In the genomic region with DNA sequence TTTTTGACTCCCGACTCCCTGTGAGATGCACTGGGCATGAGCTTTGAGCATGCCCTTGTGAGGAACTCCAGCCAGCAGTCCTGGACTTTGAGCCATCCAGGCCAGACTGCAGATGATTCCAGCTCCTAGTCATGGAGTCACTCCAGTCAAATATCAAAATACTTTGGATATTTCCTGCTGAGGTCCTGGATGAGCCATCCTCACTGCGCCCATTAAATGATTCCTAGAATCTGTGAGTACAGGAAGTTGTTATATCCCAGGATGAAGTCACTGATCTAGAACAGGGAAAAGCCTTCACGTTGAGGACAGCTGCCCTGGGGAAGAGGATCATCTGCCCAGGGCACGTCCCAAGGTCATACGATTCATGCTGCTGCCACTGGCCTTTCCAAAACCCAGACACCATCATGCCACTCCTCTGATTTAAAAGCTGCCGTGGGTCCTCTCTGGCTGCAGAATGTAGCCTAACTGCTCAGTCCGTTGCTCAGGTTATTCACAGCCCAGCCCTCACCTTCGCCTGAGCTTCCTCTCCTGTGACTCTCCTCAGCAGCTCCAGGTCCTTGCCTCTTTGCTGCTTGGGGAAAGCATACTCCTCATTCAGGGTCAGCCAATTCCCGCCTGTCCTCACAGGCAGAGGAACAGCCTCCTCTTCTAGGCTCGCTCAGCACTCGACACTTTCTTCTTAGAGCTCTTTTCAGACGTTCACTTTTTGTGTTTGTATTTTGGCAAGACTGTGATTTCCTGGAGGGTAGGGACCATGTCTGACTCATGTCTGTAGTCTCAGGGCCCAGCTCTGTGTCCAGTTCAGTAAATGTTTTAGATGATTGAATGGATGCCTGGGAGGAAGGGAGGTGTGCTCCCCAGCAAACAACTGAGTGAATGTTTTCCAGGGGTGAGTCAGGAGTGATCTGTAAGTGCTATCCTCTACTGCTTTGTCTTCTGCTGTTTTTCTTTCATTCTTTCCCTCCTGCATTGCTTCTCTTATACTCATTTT, we compare ENCODE assay signal across 16 cellular contexts.
A peak's percentile ranks its signal among the peaks of the same experiment; 100 is the strongest.
DNase-seq lines count a peak whose midpoint lies in the region; ATAC-seq and TF ChIP-seq lines count a peak whose summit lies in the region.
"Had no signal": no experiment of that assay in that cellular context is flagged by ENCODE, and none has a peak within 500 bp of the region (broad histone marks: within the 10 kb centered on the region; RNA-seq: fewer than 3 reads in every experiment).

No MANE protein-coding gene starts in this region.

- no peak overlapping the region for H2AFZ ChIP-seq in hepatocyte

- peak; percentile 81 for DNase-seq in Caki2 (ENCODE audit: low read depth)
- DNase-seq in MG63: peak; percentile 77
- DNase-seq in epithelial cell of prostate (ENCODE audit: low read depth, low spot score): peak; percentile 34
- DNase-seq in mesothelial cell of epicardium (ENCODE audit: low spot score in 2 of 2, unreplicated experiment in 2 of 2): no peak
- DNase-seq in hepatocyte (ENCODE audit: low spot score): no peak
- DNase-seq in NCI-H748 treated with DMSO at 0.1 percent for 48 hours (lab: John Stamatoyannopoulos, UW): no peak
- DNase-seq: activated B cell treated with CpG ODN at 0.5 μM for 24 hours; activated T-cell treated with anti-CD3 and anti-CD28 coated beads, Interleukin-2, amount 50 U/mL, for 1 hour; foreskin fibroblast; KG1; posterior cingulate gyrus had no signal

- H3K27me3 ChIP-seq in MG63: no peaks in the 10 kb centered on the region; the same call in 1 of the 2 replicates
- H3K27me3 ChIP-seq in hepatocyte: no peaks in the 10 kb centered on the region
- H3K27me3 ChIP-seq: suprapubic skin had no signal

- in situ Hi-C loops in Caki2 (cut with HindIII; ENCODE audit: low pct_unique_long_range_greater_than_20kb, low sequenced_read_pairs): no loop called here

- H4K20me1 ChIP-seq in hepatocyte (ENCODE audit: insufficient read depth, poor library complexity, severe bottlenecking): no peaks in the 10 kb centered on the region

- 73% methylated on average over 12 of the region's 12 CpGs for WGBS in hepatocyte (ENCODE audit: low lambda C conversion rate, missing lambda C conversion rate)

- H3K27ac Mint-ChIP-seq in mesothelial cell of epicardium: peak overlapping the region; percentile 92
- H3K27ac Mint-ChIP-seq: activated B cell treated with CpG ODN at 0.5 μM for 24 hours had no signal

- H3K4me3 ChIP-seq in MG63 (no peak overlapping the region), hepatocyte (no peak overlapping the region)
- H3K4me3 ChIP-seq: suprapubic skin had no signal

- H3K36me3 ChIP-seq in MG63 (no peaks in the 10 kb centered on the region), hepatocyte (replicated peaks; ENCODE audit: insufficient read depth, low read depth) (no peaks in the 10 kb centered on the region)
- H3K36me3 ChIP-seq: suprapubic skin had no signal

- peaks cover 60% of the 10 kb centered on the region for H3K4me1 Mint-ChIP-seq in mesothelial cell of epicardium
- H3K4me1 Mint-ChIP-seq: central memory CD8-positive, alpha-beta T cell had no signal

- H3K79me2 ChIP-seq in hepatocyte: no peaks in the 10 kb centered on the region

- H3K4me2 ChIP-seq in hepatocyte: no peak overlapping the region

- no peaks in the 10 kb centered on the region for H3K9me2 ChIP-seq in hepatocyte (replicated peaks; ENCODE audit: insufficient read depth)

- peak overlapping the region; percentile 53 for H3K27ac ChIP-seq in epithelial cell of prostate
- no peak overlapping the region for H3K27ac ChIP-seq in hepatocyte
- H3K27ac ChIP-seq: suprapubic skin had no signal

- TF ChIP-seq CTCF in mesothelial cell of epicardium (IDR thresholded peaks at IDR 0.05; ENCODE audit: unreplicated experiment) (no peak), hepatocyte (IDR thresholded peaks at IDR 0.05; ENCODE audit: poor library complexity) (no peak)

- H3K4me1 ChIP-seq in hepatocyte (ENCODE audit: insufficient read depth): no peaks in the 10 kb centered on the region

- H3K9me3 ChIP-seq in MG63: peaks cover 3% of the 10 kb centered on the region; the same call in 1 of the 2 replicates
- no peaks in the 10 kb centered on the region for H3K9me3 ChIP-seq in hepatocyte (ENCODE audit: low read depth)
- H3K9me3 ChIP-seq: suprapubic skin had no signal

- H3K9me3 Mint-ChIP-seq in mesothelial cell of epicardium: no peaks in the 10 kb centered on the region
- H3K9me3 Mint-ChIP-seq: activated B cell treated with CpG ODN at 0.5 μM for 24 hours; central memory CD8-positive, alpha-beta T cell had no signal

- H3K27me3 Mint-ChIP-seq in mesothelial cell of epicardium (ENCODE audit: low read depth): no peaks in the 10 kb centered on the region

- ATAC-seq in HG03521 (IDR thresholded peaks at IDR 0.05; ENCODE audit: unreplicated experiment): no peak
- no peak for ATAC-seq in GM21423 (IDR thresholded peaks at IDR 0.05; ENCODE audit: unreplicated experiment)
- ATAC-seq: HCT116 had no signal

- H3K4me3 Mint-ChIP-seq in mesothelial cell of epicardium: no peak overlapping the region
- H3K4me3 Mint-ChIP-seq: activated B cell treated with CpG ODN at 0.5 μM for 24 hours; central memory CD8-positive, alpha-beta T cell had no signal

- H3K36me3 Mint-ChIP-seq in mesothelial cell of epicardium: peaks cover 2% of the 10 kb centered on the region

Comparison
In these comparisons a context has a peak if more than half of its experiments do, and no peak if none do; other contexts are left out.
1. DNase-seq: peak in Caki2 (single experiment), MG63 (single experiment) and epithelial cell of prostate (single experiment); none in mesothelial cell of epicardium (0 of 2), hepatocyte (single experiment) and NCI-H748 treated with DMSO at 0.1 percent for 48 hours (single experiment).